ENCODE assay signal across 1 cellular context in genomic region chr3:155805802-155806618, GRCh38.
TF ChIP-seq lines count a peak whose summit lies in the region.

Gene C3orf33 (minus strand): TSS chr3:155806278. CDS start chr3:155806252, 26 bp downstream.

TF ChIP-seq in WTC11, 78 proteins besides CTCF, POLR2A, EP300 and RAD21 (continued from another document):
- TF ChIP-seq ARID4B (CRISPR knock-in tag; IDR thresholded peaks at IDR 0.05; ENCODE audit: borderline replicate concordance) = peak; percentile 44; the same call in 1 of the 2 replicates
- TF ChIP-seq NFE2L1 (CRISPR knock-in tag; IDR thresholded peaks at IDR 0.05) = no peak
- TF ChIP-seq ERG (CRISPR knock-in tag; IDR thresholded peaks at IDR 0.05) = no peak
- peak; percentile 49; the same call in 1 of the 2 replicates for TF ChIP-seq SP1 (CRISPR knock-in tag; conservative IDR thresholded peaks at IDR 0.05)
- TF ChIP-seq TP53 (CRISPR knock-in tag; IDR thresholded peaks at IDR 0.05) = peak; percentile 70; the same call in 1 of the 2 replicates
- TF ChIP-seq IRF2 (CRISPR knock-in tag; IDR thresholded peaks at IDR 0.05; ENCODE audit: borderline replicate concordance, low read depth) = no peak
- TF ChIP-seq USF2 (CRISPR knock-in tag; IDR thresholded peaks at IDR 0.05) = 0 out of 2 replicates have a peak, but pooled peaks have one; percentile 5
- TF ChIP-seq KAT7 (CRISPR knock-in tag; IDR thresholded peaks at IDR 0.05; ENCODE audit: borderline replicate concordance) = no peak
- TF ChIP-seq FOXP4 (CRISPR knock-in tag; IDR thresholded peaks at IDR 0.05) = no peak
- 0 out of 2 replicates have a peak, but pooled peaks have one; percentile 46 for TF ChIP-seq E2F1 (CRISPR knock-in tag; IDR thresholded peaks at IDR 0.05)
- TF ChIP-seq ZNF317 (CRISPR knock-in tag; IDR thresholded peaks at IDR 0.05; ENCODE audit: borderline replicate concordance, low read depth) = 0 out of 2 replicates have a peak, but pooled peaks have one; percentile 42
- TF ChIP-seq SMAD4 (CRISPR knock-in tag; IDR thresholded peaks at IDR 0.05) = no peak
- TF ChIP-seq TEAD1 (CRISPR knock-in tag; IDR thresholded peaks at IDR 0.05) = peak; percentile 33; the same call in 1 of the 2 replicates
- no peak for TF ChIP-seq ZNF121 (CRISPR knock-in tag; IDR thresholded peaks at IDR 0.05)
- TF ChIP-seq ZNF219 (CRISPR knock-in tag; IDR thresholded peaks at IDR 0.05; ENCODE audit: borderline replicate concordance) = 0 out of 2 replicates have a peak, but pooled peaks have one; percentile 19
